Comparison of ENCODE assay signal across 9 cellular contexts in genomic region chr7:63900394-63901203, GRCh38.
DNase-seq lines count a peak whose midpoint lies in the region; ATAC-seq and TF ChIP-seq lines count a peak whose summit lies in the region.
"Had no signal": no experiment of that assay in that cellular context is flagged by ENCODE, and none has a peak within 500 bp of the region (broad histone marks: within the 10 kb centered on the region; RNA-seq: fewer than 3 reads in every experiment).

No MANE protein-coding gene starts in this region.

- H3K27me3 ChIP-seq in uterus, result no peaks in the 10 kb centered on the region
- H3K27me3 ChIP-seq: foreskin keratinocyte had no signal

- peak; percentile 89 for DNase-seq in CD1c-positive myeloid dendritic cell (ENCODE audit: extremely low spot score)
- peak; percentile 77 to 91 for DNase-seq in NCI-H524 (lab: John Stamatoyannopoulos, UW)
- peak; percentile 91 for DNase-seq in activated T-cell treated with anti-CD3 and anti-CD28 coated beads for 24 hours (ENCODE audit: low read depth)
- DNase-seq in fibroblast of villous mesenchyme (ENCODE audit: low read depth), result peak; percentile 3
- DNase-seq in sciatic nerve (ENCODE audit: low spot score), result peak; percentile 93
- DNase-seq in uterus, result peak; percentile 75 to 94
- DNase-seq in DMS79 (lab: John Stamatoyannopoulos, UW), result no peak

- peak; percentile 99 for ATAC-seq in sciatic nerve
- ATAC-seq in GM19351 (IDR thresholded peaks at IDR 0.05; ENCODE audit: unreplicated experiment), result no peak
- ATAC-seq: foreskin keratinocyte had no signal

- H3K4me3 ChIP-seq in fibroblast of villous mesenchyme (ENCODE audit: low read depth, low read length), result no peak overlapping the region
- H3K4me3 ChIP-seq in uterus, result peak overlapping the region; percentile 44 to 66

- H3K9me3 ChIP-seq in uterus, result peaks cover 0 to 4% of the 10 kb centered on the region in 2 donors

- H3K36me3 ChIP-seq in uterus, result no peaks in the 10 kb centered on the region

- TF ChIP-seq CTCF in fibroblast of villous mesenchyme (IDR thresholded peaks at IDR 0.05; ENCODE audit: insufficient read depth, low read depth, low read length) (no peak), uterus (IDR thresholded peaks at IDR 0.05) (peak in 1 of 4 experiments; percentile 21)

- no peaks in the 10 kb centered on the region for H3K4me1 ChIP-seq in uterus
- H3K4me1 ChIP-seq: foreskin keratinocyte had no signal

- peak overlapping the region in 1 of 2 donors; percentile 59 for H3K27ac ChIP-seq in uterus
- H3K27ac ChIP-seq: foreskin keratinocyte had no signal

- intact Hi-C loops in sciatic nerve (cut with DNase I), result no loop called here
- intact Hi-C loops in uterus (cut with DNase I; ENCODE audit: low total_unique reads), result no loop called here

- TF ChIP-seq POLR2A in uterus (IDR thresholded peaks at IDR 0.05), result no peak
